8 cellular contexts compared by ENCODE assay signal in genomic region chr4:6720202-6720699, GRCh38. TPM values are rescaled to one million over a fixed set of nuclear protein-coding genes. Genes with fewer than 3 reads are reported as not detected.
DNase-seq lines count a peak whose midpoint lies in the region; ATAC-seq and TF ChIP-seq lines count a peak whose summit lies in the region.

No MANE protein-coding gene starts in this region.

- peak overlapping the region; percentile 35 for H3K4me3 Mint-ChIP-seq in chondrocyte (ENCODE audit: unreplicated experiment)

- no peaks in the 10 kb centered on the region for H3K27me3 ChIP-seq in left lung

- H3K36me3 ChIP-seq in left lung = no peaks in the 10 kb centered on the region

- H3K27ac Mint-ChIP-seq in chondrocyte (ENCODE audit: unreplicated experiment) = peak overlapping the region; percentile 77

- peak; percentile 78 for ATAC-seq in left lung
- no peak for ATAC-seq in HG02840 (IDR thresholded peaks at IDR 0.05; ENCODE audit: low FRiP score, unreplicated experiment)

- DNase-seq in AG08395 (ENCODE audit: low spot score) (peak; percentile 90), GM20000 (ENCODE audit: low spot score) (peak; percentile 92), NCI-H460 (ENCODE audit: extremely low read depth, low read depth) (peak; percentile 47), chondrocyte (ENCODE audit: low spot score) (no peak), left lung (peak; percentile 80 to 96)
- peak; percentile 81 for DNase-seq in activated CD4-positive, alpha-beta T cell treated with anti-CD3 and anti-CD28 coated beads, Interleukin-2, amount 50 U/mL, for 1 hour
- peak; percentile 67 to 85 for DNase-seq in stimulated activated CD4-positive, alpha-beta T cell treated with anti-CD3 and anti-CD28 coated beads, Interleukin-4, amount 100 ng/mL, for 4 hours

- no peaks in the 10 kb centered on the region for H3K9me3 Mint-ChIP-seq in chondrocyte (ENCODE audit: low read depth)

- intact Hi-C loops in left lung (cut with DNase I) = loop anchor here in 1 of 2 donors (5.0 to 10.0 kb wide), 2 partner anchors 152 to 355 kb away; no protein-coding TSS in a partner anchor

- H3K36me3 Mint-ChIP-seq in chondrocyte (ENCODE audit: low read depth) = no peaks in the 10 kb centered on the region

- H3K4me1 Mint-ChIP-seq in chondrocyte (ENCODE audit: low read depth) = peaks cover 44% of the 10 kb centered on the region

- no peaks in the 10 kb centered on the region for H3K27me3 Mint-ChIP-seq in chondrocyte (ENCODE audit: low read depth)

- no peaks in the 10 kb centered on the region for H3K9me3 ChIP-seq in left lung

- H3K4me1 ChIP-seq in left lung = peaks cover 8 to 30% of the 10 kb centered on the region in 2 donors

- no peak overlapping the region for H3K27ac ChIP-seq in left lung

- TF ChIP-seq CTCF in GM20000 (IDR thresholded peaks at IDR 0.05; ENCODE audit: extremely low read depth, missing control alignments) (peak; percentile 85), chondrocyte (IDR thresholded peaks at IDR 0.05) (peak; percentile 99), left lung (IDR thresholded peaks at IDR 0.05) (peak; percentile 89 to 96)

- H3K4me3 ChIP-seq in left lung = no peak overlapping the region

RNA-seq across cellular contexts. Expression of gene BLOC1S4, which starts 4.3 kb away (rescaled TPM):
- 17.6 and 18.4 TPM in 2 replicates for total RNA-seq in NCI-H460 (2014; rRNA removed; shearing (Covaris generic))
- 25.8 and 34.5 TPM in 2 replicates for polyA plus RNA-seq in NCI-H460 (2014; cell fraction: nucleus; rRNA removed)
- total RNA-seq in chondrocyte (15.5 to 16.7 TPM (median 16.2 TPM) in 3 replicates), left lung (10 to 100 TPM; 10.8 to 11.1 TPM)

RNA-seq across cellular contexts. Expression of gene MRFAP1L1, which starts 10.6 kb away (rescaled TPM):
- 37.4 and 40.6 TPM in 2 replicates for total RNA-seq in NCI-H460 (2014; rRNA removed; shearing (Covaris generic))
- polyA plus RNA-seq in NCI-H460 (2014; cell fraction: nucleus; rRNA removed) = 35.8 TPM in 2 replicates
- total RNA-seq in chondrocyte (44.7 to 52.9 TPM (median 46.5 TPM) in 3 replicates), left lung (10 to 100 TPM; 43.3 to 46.2 TPM)

RNA-seq across cellular contexts. Expression of gene S100P, which starts 26.6 kb away (rescaled TPM):
- total RNA-seq in NCI-H460 (2014; rRNA removed; shearing (Covaris generic)) = 169 and 210 TPM in 2 replicates
- 48.8 and 66.4 TPM in 2 replicates for polyA plus RNA-seq in NCI-H460 (2014; cell fraction: nucleus; rRNA removed)
- total RNA-seq in chondrocyte (0.95 to 1.1 TPM in 2 of 3 replicates, not detected in the other), left lung (10 to 100 TPM in 1 of 2 donors, 1 to 10 TPM in 1; 5.9 to 85.0 TPM)
